Comparison of ENCODE assay signal across 17 cellular contexts in genomic region chr2:105889046-105889445, GRCh38.
"Had no signal": no experiment of that assay in that cellular context is flagged by ENCODE, and none has a peak within 500 bp of the region (broad histone marks: within the 10 kb centered on the region; RNA-seq: fewer than 3 reads in every experiment).

No MANE protein-coding gene starts in this region.

- DNase-seq: activated CD8-positive, alpha-beta memory T cell treated with anti-CD3 and anti-CD28 coated beads, Interleukin-2, amount 50 U/mL, for 48 hours; amniotic stem cell; body of pancreas; effector memory CD4-positive, alpha-beta T cell; foreskin melanocyte; left colon; midbrain; naive B cell; pancreas; stimulated activated CD4-positive, alpha-beta T cell treated with anti-CD3 and anti-CD28 coated beads, Interleukin-2, amount 100 ng/mL, for 48 hours; substantia nigra; uterus had no signal

- H3K27ac ChIP-seq: pancreas, tibial nerve, uterus had no signal

- ATAC-seq: body of pancreas; pancreas; stimulated activated memory B cell treated with anti-CD40 and anti-IgM and Interleukin-4, amounts not matched to agents 10 μg/mL and 1 μg/mL and 100 μg/mL, for 72 hours had no signal

- H3K36me3 ChIP-seq: uterus had no signal

- H3K27me3 ChIP-seq: body of pancreas, pancreas, tibial nerve, uterus had no signal

- H3K27me3 Mint-ChIP-seq: central memory CD8-positive, alpha-beta T cell; naive B cell; stimulated activated memory B cell treated with anti-CD40 and anti-IgM and Interleukin-4, amounts not matched to agents 10 μg/mL and 1 μg/mL and 100 μg/mL, for 72 hours had no signal

- FAIRE-seq: pancreas had no signal

- H3K9me3 ChIP-seq: body of pancreas, pancreas, uterus had no signal

- H3K4me3 Mint-ChIP-seq: activated naive CD4-positive, alpha-beta T cell treated with anti-CD3 and anti-CD28 coated beads for 36 hours; central memory CD8-positive, alpha-beta T cell; stimulated activated memory B cell treated with anti-CD40 and anti-IgM and Interleukin-4, amounts not matched to agents 10 μg/mL and 1 μg/mL and 100 μg/mL, for 72 hours had no signal

- H3K27ac Mint-ChIP-seq: activated T-helper 2 cell treated with anti-CD3 and anti-CD28 coated beads, Interferon-gamma antibody, Interleukin-2, Interleukin-4, amounts not matched to agents 10 μg/mL and 5 μg/mL and 100 μg/mL, durations not matched to agents 14 hours and 24 hours and 36 hours had no signal

- H3K4me3 ChIP-seq: body of pancreas, pancreas, tibial nerve, uterus had no signal
